ENCODE assay signal across 18 cellular contexts in genomic region chr10:47276576-47277351, GRCh38. TPM values are rescaled to one million over a fixed set of nuclear protein-coding genes. Genes with fewer than 3 reads are reported as not detected.
DNase-seq lines count a peak whose midpoint lies in the region; ATAC-seq lines count a peak whose summit lies in the region.
"Had no signal": no experiment of that assay in that cellular context is flagged by ENCODE, and none has a peak within 500 bp of the region (broad histone marks: within the 10 kb centered on the region; RNA-seq: fewer than 3 reads in every experiment).

No MANE protein-coding gene starts in this region.

- POLR2A ChIA-PET in T-cell (lab: Charles Lee), result no interaction called here

- intact Hi-C loops in Right ventricle myocardium inferior (cut with DNase I) (no loop called here), cardiac septum (cut with DNase I) (no loop called here), left cardiac atrium (cut with DNase I) (no loop called here)

- CTCF ChIA-PET in T-cell (lab: Charles Lee), result interaction anchor here in 1 of 2 donors (1.0 kb wide), 1 partner anchor 10 kb away, joined by 3 read pairs; no protein-coding TSS in a partner anchor

- H3K36me3 Mint-ChIP-seq in T-cell, result no peaks in the 10 kb centered on the region
- H3K36me3 Mint-ChIP-seq in stimulated activated memory B cell treated with anti-CD40 and anti-IgM and Interleukin-4, amounts not matched to agents 10 μg/mL and 1 μg/mL and 100 μg/mL, for 72 hours, result no peaks in the 10 kb centered on the region
- H3K36me3 Mint-ChIP-seq: immature natural killer cell had no signal

- peak overlapping the region in 1 of 3 donors; percentile 64 for H3K4me3 Mint-ChIP-seq in T-cell
- H3K4me3 Mint-ChIP-seq in stimulated activated memory B cell treated with anti-CD40 and anti-IgM and Interleukin-4, amounts not matched to agents 10 μg/mL and 1 μg/mL and 100 μg/mL, for 72 hours, result no peak overlapping the region
- H3K4me3 Mint-ChIP-seq: activated B cell treated with CpG ODN at 0.5 μM for 24 hours, immature natural killer cell had no signal

- H3K4me1 Mint-ChIP-seq in T-cell, result peaks cover 27 to 34% (median 33%) of the 10 kb centered on the region in 3 donors
- H3K4me1 Mint-ChIP-seq in stimulated activated memory B cell treated with anti-CD40 and anti-IgM and Interleukin-4, amounts not matched to agents 10 μg/mL and 1 μg/mL and 100 μg/mL, for 72 hours, result no peaks in the 10 kb centered on the region
- H3K4me1 Mint-ChIP-seq: immature natural killer cell had no signal

- DNase-seq in Right ventricle myocardium inferior (ENCODE audit: missing footprints), result no peak
- no peak for DNase-seq in cardiac septum (ENCODE audit: low spot score)
- DNase-seq in T-cell, result no peak
- DNase-seq in left cardiac atrium, result no peak
- no peak for DNase-seq in NCI-H2171 (lab: John Stamatoyannopoulos, UW)
- DNase-seq in stimulated activated CD4-positive, alpha-beta T cell treated with anti-CD3 and anti-CD28 coated beads, Interleukin-2, amount 100 ng/mL, for 24 hours, result no peak
- DNase-seq in NCI-H2227 (lab: John Stamatoyannopoulos, UW; ENCODE audit: unreplicated experiment), result no peak
- DNase-seq: activated B cell treated with CpG ODN at 0.5 μM for 24 hours, cerebellar nuclear complex, heart right ventricle, immature natural killer cell, NCI-H1694, NCI-H774, spleen had no signal

- no peaks in the 10 kb centered on the region for H3K9me3 Mint-ChIP-seq in T-cell
- H3K9me3 Mint-ChIP-seq in stimulated activated memory B cell treated with anti-CD40 and anti-IgM and Interleukin-4, amounts not matched to agents 10 μg/mL and 1 μg/mL and 100 μg/mL, for 72 hours, result peaks cover 5% of the 10 kb centered on the region

- no peaks in the 10 kb centered on the region for H3K27me3 Mint-ChIP-seq in T-cell
- H3K27me3 Mint-ChIP-seq in stimulated activated memory B cell treated with anti-CD40 and anti-IgM and Interleukin-4, amounts not matched to agents 10 μg/mL and 1 μg/mL and 100 μg/mL, for 72 hours, result peaks cover 39% of the 10 kb centered on the region
- H3K27me3 Mint-ChIP-seq: stimulated activated naive CD8-positive, alpha-beta T cell treated with anti-CD3 and anti-CD28 coated beads, Interleukin-15, amount 100 ng/mL, for 72 hours had no signal

- peak overlapping the region; percentile 62 to 65 for H3K27ac Mint-ChIP-seq in T-cell
- no peak overlapping the region for H3K27ac Mint-ChIP-seq in stimulated activated memory B cell treated with anti-CD40 and anti-IgM and Interleukin-4, amounts not matched to agents 10 μg/mL and 1 μg/mL and 100 μg/mL, for 72 hours
- H3K27ac Mint-ChIP-seq: activated B cell treated with CpG ODN at 0.5 μM for 24 hours, immature natural killer cell had no signal

- peak; percentile 16 for ATAC-seq in Right ventricle myocardium inferior
- ATAC-seq in T-cell (replicated peaks in 1 of 4), result no peak
- peak; percentile 38 to 44 for ATAC-seq in left cardiac atrium
- ATAC-seq in stimulated activated memory B cell treated with anti-CD40 and anti-IgM and Interleukin-4, amounts not matched to agents 10 μg/mL and 1 μg/mL and 100 μg/mL, for 72 hours, result peak; percentile 43

RNA-seq across cellular contexts. Expression of gene GDF10, which starts 23.2 kb away (rescaled TPM):
- total RNA-seq in Right ventricle myocardium inferior, result 0.27 TPM
- 1.7 TPM for total RNA-seq in cardiac septum
- 1 to 10 TPM in 1 of 5 donors, under 1 TPM in 4; 0.14 to 1.4 (median 0.46) TPM for total RNA-seq in T-cell
- 1 to 10 TPM in 1 of 2 donors, under 1 TPM in 1; 0.89 to 1.4 TPM for total RNA-seq in left cardiac atrium
- total RNA-seq: activated B cell treated with CpG ODN at 0.5 μM for 24 hours had no signal

RNA-seq across cellular contexts. Expression of gene GDF2, which starts 45.5 kb away (rescaled TPM):
- total RNA-seq in Right ventricle myocardium inferior (not detected), cardiac septum (not detected), T-cell (not detected), left cardiac atrium (not detected)
- total RNA-seq: activated B cell treated with CpG ODN at 0.5 μM for 24 hours, heart right ventricle, lower leg skin, spleen, tibial nerve had no signal

Comparison
In these comparisons a context has a peak if more than half of its experiments do, and no peak if none do; other contexts are left out.
1. ATAC-seq: peak in Right ventricle myocardium inferior (single experiment), left cardiac atrium (2 of 2) and stimulated activated memory B cell treated with anti-CD40 and anti-IgM and Interleukin-4, amounts not matched to agents 10 μg/mL and 1 μg/mL and 100 μg/mL, for 72 hours (single experiment); none in T-cell (0 of 4).